Comparison of ENCODE assay signal across 3 cellular contexts in genomic region chr1:233347338-233347737, GRCh38.
"Had no signal": no experiment of that assay in that cellular context is flagged by ENCODE, and none has a peak within 500 bp of the region (broad histone marks: within the 10 kb centered on the region; RNA-seq: fewer than 3 reads in every experiment).

No MANE protein-coding gene starts in this region.

- H3K4me3 ChIP-seq: GM12878 had no signal

- DNase-seq: GDM1, GF-D8 had no signal
